Comparison of ENCODE assay signal across 1 cellular context in genomic region chr14:98835051-98835824, GRCh38.
TF ChIP-seq lines count a peak whose summit lies in the region.

No MANE protein-coding gene starts in this region.

TF ChIP-seq in H1, 55 proteins besides CTCF, POLR2A, EP300 and RAD21:
- TF ChIP-seq CHD7 (IDR thresholded peaks at IDR 0.05; ENCODE audit: insufficient replicate concordance, low read length) (no peak), POU5F1 (IDR thresholded peaks at IDR 0.05; ENCODE audit: low read depth, low read length) (no peak), ASH2L (IDR thresholded peaks at IDR 0.05; ENCODE audit: low read length) (no peak), RBBP5 (IDR thresholded peaks at IDR 0.05; ENCODE audit: borderline replicate concordance, low read depth, low read length) (no peak), EGR1 (IDR thresholded peaks at IDR 0.05; ENCODE audit: borderline replicate concordance, low read depth, low read length) (no peak), BACH1 (IDR thresholded peaks at IDR 0.05; ENCODE audit: low read length) (no peak), SP4 (IDR thresholded peaks at IDR 0.05; ENCODE audit: low read length) (no peak), RNF2 (IDR thresholded peaks at IDR 0.05; ENCODE audit: borderline replicate concordance, low read depth, low read length, missing control alignments, poor library complexity, severe bottlenecking) (no peak), SUZ12 (IDR thresholded peaks at IDR 0.05; ENCODE audit: low read length) (no peak), MAFK (IDR thresholded peaks at IDR 0.05; ENCODE audit: low read depth, low read length) (no peak), SIN3A (conservative IDR thresholded peaks at IDR 0.05 in 1 of 2, IDR thresholded peaks at IDR 0.05 in 1 of 2; ENCODE audit: low read depth in 1 of 2, low read length in 2 of 2) (no peak), SIRT6 (IDR thresholded peaks at IDR 0.05; ENCODE audit: low read length) (no peak), CBX5 (IDR thresholded peaks at IDR 0.05; ENCODE audit: low read depth, low read length) (no peak), KDM4A (IDR thresholded peaks at IDR 0.05; ENCODE audit: low read depth, low read length, severe bottlenecking) (no peak), MAX (IDR thresholded peaks at IDR 0.05) (no peak), TEAD4 (IDR thresholded peaks at IDR 0.05; ENCODE audit: low read depth, low read length) (no peak), GTF2F1 (IDR thresholded peaks at IDR 0.05; ENCODE audit: borderline replicate concordance, low read depth, low read length) (no peak), ATF3 (IDR thresholded peaks at IDR 0.05; ENCODE audit: insufficient read depth, low read depth, low read length) (no peak)
